Comparison of ENCODE assay signal across 10 cellular contexts in the genomic region with DNA sequence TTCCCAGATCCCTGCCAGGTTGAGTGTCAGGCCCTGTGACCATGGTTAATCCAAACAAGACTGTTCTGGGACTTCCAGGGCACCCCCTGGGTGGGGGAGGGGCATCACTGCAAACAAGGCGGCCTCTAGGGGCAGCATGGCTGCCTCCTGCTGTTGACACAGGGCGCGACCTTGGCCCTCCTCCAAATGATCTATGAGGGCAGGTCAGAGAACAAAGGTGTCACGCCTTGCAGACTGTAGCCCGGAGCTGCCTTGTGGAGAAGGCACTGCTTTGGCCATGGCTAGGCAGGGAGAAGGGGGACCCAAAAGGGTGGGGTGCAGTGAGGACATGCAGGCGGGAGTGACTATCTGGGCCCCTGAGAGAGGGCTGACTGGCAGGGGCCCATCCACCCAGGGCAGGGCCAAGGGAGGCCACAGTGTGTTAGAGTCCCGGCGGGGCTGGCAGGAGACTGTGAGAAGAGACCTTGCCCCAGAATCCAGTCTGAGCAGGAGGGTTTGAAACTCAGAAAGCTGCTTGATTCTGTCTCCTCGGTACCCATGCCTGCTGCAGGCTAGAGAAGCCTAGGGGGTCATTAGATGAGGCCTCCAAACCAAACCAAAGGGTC. TPM values are rescaled to one million over a fixed set of nuclear protein-coding genes. Genes with fewer than 3 reads are reported as not detected.
A peak's percentile ranks its signal among the peaks of the same experiment; 100 is the strongest.
DNase-seq lines count a peak whose midpoint lies in the region; ATAC-seq and TF ChIP-seq lines count a peak whose summit lies in the region.
"Had no signal": no experiment of that assay in that cellular context is flagged by ENCODE, and none has a peak within 500 bp of the region (broad histone marks: within the 10 kb centered on the region; RNA-seq: fewer than 3 reads in every experiment).

No MANE protein-coding gene starts in this region.

- peaks cover 13% of the 10 kb centered on the region for H3K36me3 ChIP-seq in SJCRH30

- no peaks in the 10 kb centered on the region for H3K9me3 Mint-ChIP-seq in Calu3 (ENCODE audit: low read depth, unreplicated experiment)
- H3K9me3 Mint-ChIP-seq: activated naive CD8-positive, alpha-beta T cell treated with anti-CD3 and anti-CD28 coated beads, Interleukin-2, amount 10 ng/mL, durations not matched to agents 7 days and 5 days had no signal

- H3K4me3 Mint-ChIP-seq in Calu3 (ENCODE audit: low read depth, unreplicated experiment): no peak overlapping the region
- H3K4me3 Mint-ChIP-seq: activated naive CD8-positive, alpha-beta T cell treated with anti-CD3 and anti-CD28 coated beads, Interleukin-2, amount 10 ng/mL, durations not matched to agents 7 days and 5 days had no signal

- CTCF ChIA-PET in Calu3 (lab: Charles Lee): interaction anchor here (0.7 to 1.0 kb wide), 3 partner anchors 39 to 208 kb away, joined by 3 to 12 read pairs (median 3); no protein-coding TSS in a partner anchor

- no peak for TF ChIP-seq CTCF in Calu3 (IDR thresholded peaks at IDR 0.05; ENCODE audit: unreplicated experiment)
- peak; percentile 30; the same call in 1 of the 2 replicates for TF ChIP-seq CTCF in GM12875 (IDR thresholded peaks at IDR 0.05; ENCODE audit: borderline replicate concordance, insufficient read depth, low read depth, low read length)

- H3K36me3 Mint-ChIP-seq in Calu3 (ENCODE audit: insufficient read depth, unreplicated experiment): peaks cover 5% of the 10 kb centered on the region
- H3K36me3 Mint-ChIP-seq: activated naive CD8-positive, alpha-beta T cell treated with anti-CD3 and anti-CD28 coated beads, Interleukin-2, amount 10 ng/mL, durations not matched to agents 7 days and 5 days had no signal

- H3K27me3 Mint-ChIP-seq in Calu3 (ENCODE audit: unreplicated experiment): peaks cover 75% of the 10 kb centered on the region
- H3K27me3 Mint-ChIP-seq: activated naive CD8-positive, alpha-beta T cell treated with anti-CD3 and anti-CD28 coated beads, Interleukin-2, amount 10 ng/mL, durations not matched to agents 7 days and 5 days had no signal

- peaks cover 2% of the 10 kb centered on the region; the same call in 1 of the 2 replicates for H3K4me1 ChIP-seq in SJCRH30

- H3K4me3 ChIP-seq in GM12875 (ENCODE audit: low read depth, low read length) (no peak overlapping the region), SJCRH30 (no peak overlapping the region)
- H3K4me3 ChIP-seq: skin epidermis had no signal

- H3K27ac Mint-ChIP-seq in Calu3 (ENCODE audit: unreplicated experiment): no peak overlapping the region
- H3K27ac Mint-ChIP-seq: activated naive CD8-positive, alpha-beta T cell treated with anti-CD3 and anti-CD28 coated beads, Interleukin-2, amount 10 ng/mL, durations not matched to agents 7 days and 5 days had no signal

- BruUV-seq in Calu3 (replicated peaks; lab: Mats Ljungman, UMichigan): no TSS peak

- H3K27me3 ChIP-seq in SJCRH30: no peaks in the 10 kb centered on the region

- DNase-seq in Calu3 (peak; percentile 43), SJCRH30 (peak; percentile 26 to 30), left colon (peak; percentile 87 to 92), kidney glomerular epithelial cell (lab: John Stamatoyannopoulos, UW) (no peak), glomerular visceral epithelial cell (ENCODE audit: extremely low spot score) (no peak), NCI-H2107 (lab: John Stamatoyannopoulos, UW) (no peak)
- DNase-seq: activated naive CD8-positive, alpha-beta T cell treated with anti-CD3 and anti-CD28 coated beads, Interleukin-2, amount 10 ng/mL, durations not matched to agents 7 days and 5 days had no signal

- no peaks in the 10 kb centered on the region for H3K9me3 ChIP-seq in SJCRH30 (replicated peaks)

- no peak overlapping the region for H3K27ac ChIP-seq in SJCRH30
- H3K27ac ChIP-seq: skin epidermis had no signal

- intact Hi-C loops in Calu3 (cut with micrococcal nuclease; ENCODE audit: unreplicated experiment): no loop called here
- intact Hi-C loops in left colon (cut with DNase I, micrococcal nuclease): no loop called here

- H3K4me1 Mint-ChIP-seq in Calu3 (ENCODE audit: low read depth, unreplicated experiment): no peaks in the 10 kb centered on the region
- H3K4me1 Mint-ChIP-seq: activated naive CD8-positive, alpha-beta T cell treated with anti-CD3 and anti-CD28 coated beads, Interleukin-2, amount 10 ng/mL, durations not matched to agents 7 days and 5 days had no signal

- peak; percentile 98 for ATAC-seq in left colon

RNA-seq across cellular contexts. Expression of a gene that starts 35.6 kb away (rescaled TPM):
- 0.10 and 0.26 TPM in 2 replicates for total RNA-seq in Calu3 (2022)
- total RNA-seq in SJCRH30 (2014; rRNA removed; shearing (Covaris generic)): 5.2 and 6.7 TPM in 2 replicates
- total RNA-seq in left colon: under 1 TPM; 0.37 to 0.50 TPM
- total RNA-seq: activated naive CD8-positive, alpha-beta T cell treated with anti-CD3 and anti-CD28 coated beads, Interleukin-2, amount 10 ng/mL, durations not matched to agents 7 days and 5 days had no signal

RNA-seq across cellular contexts. Expression of a gene that starts 50.8 kb away (rescaled TPM):
- total RNA-seq in Calu3 (2022) (not detected in 2 replicates), left colon (not detected)
- total RNA-seq in SJCRH30 (2014; rRNA removed; shearing (Covaris generic)): 675 and 679 TPM in 2 replicates
- total RNA-seq: activated naive CD8-positive, alpha-beta T cell treated with anti-CD3 and anti-CD28 coated beads, Interleukin-2, amount 10 ng/mL, durations not matched to agents 7 days and 5 days; lower leg skin had no signal

Comparison
In these comparisons a context has a peak if more than half of its experiments do, and no peak if none do; other contexts are left out.
1. DNase-seq: peak in Calu3 (single experiment), SJCRH30 (2 of 2) and left colon (2 of 2); none in kidney glomerular epithelial cell (single experiment), glomerular visceral epithelial cell (single experiment) and NCI-H2107 (single experiment).
2. RNA of a gene that starts 50.8 kb away (total RNA-seq): 675 to 679 TPM in SJCRH30; not detected in Calu3 and not detected in left colon; every median in the first group is over 100 times any median in the second.